In the genomic region with DNA sequence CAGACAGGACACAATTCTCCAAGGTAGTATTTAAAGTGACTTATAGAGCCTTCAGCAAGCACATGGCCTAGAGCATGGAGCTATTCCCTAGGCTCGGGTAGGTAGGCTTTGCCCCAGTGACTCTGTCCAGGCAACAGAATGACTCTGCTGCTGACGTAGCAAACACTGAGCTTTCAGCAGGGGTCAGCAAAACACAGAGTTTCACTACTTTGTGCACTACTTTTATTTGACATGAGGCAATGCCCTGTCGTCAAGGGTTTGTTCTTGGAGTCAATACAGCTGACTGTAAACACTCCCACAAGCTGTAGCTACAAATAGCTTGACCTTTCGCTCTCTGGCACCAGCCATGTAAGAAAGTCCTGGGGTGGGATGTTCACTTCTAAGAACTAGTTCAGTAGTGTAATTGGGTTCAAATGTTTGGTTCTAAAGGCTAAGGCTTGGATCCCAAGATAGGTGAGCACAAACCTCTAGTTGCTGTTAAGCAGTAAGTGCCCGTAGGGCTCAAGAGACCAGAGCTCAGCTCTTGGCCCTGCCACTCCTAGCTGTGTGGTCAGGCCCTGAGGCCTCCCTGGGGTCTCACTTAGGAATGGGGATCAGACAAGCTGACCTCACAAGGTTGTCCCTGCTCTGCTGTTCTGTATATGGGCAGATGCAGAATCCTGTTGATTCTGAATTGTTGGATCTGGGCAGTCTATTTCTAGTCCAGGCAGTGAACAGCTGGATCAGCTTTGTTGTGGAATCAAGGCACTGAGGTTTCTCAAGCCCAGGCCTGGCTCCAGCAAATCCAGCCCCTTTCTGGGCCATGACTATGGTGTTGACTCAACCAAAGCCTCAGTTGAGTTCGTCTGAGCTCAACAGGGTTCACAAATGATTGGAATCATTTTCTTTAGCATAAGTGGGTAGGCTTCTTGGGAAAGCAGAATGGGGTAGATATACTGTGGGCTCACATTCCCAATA, we compare ENCODE assay signal across 8 cellular contexts. TPM values are rescaled to one million over a fixed set of nuclear protein-coding genes. Genes with fewer than 3 reads are reported as not detected.
DNase-seq lines count a peak whose midpoint lies in the region; ATAC-seq and TF ChIP-seq lines count a peak whose summit lies in the region.

No MANE protein-coding gene starts in this region.

- peak overlapping the region; percentile 70 for H3K27ac ChIP-seq in vagina

- no peaks in the 10 kb centered on the region for H3K9me3 Mint-ChIP-seq in activated CD4-positive, alpha-beta T cell treated with anti-CD3 and anti-CD28 coated beads, Interleukin-2, amount 10 ng/mL, durations not matched to agents 7 days and 5 days
- no peaks in the 10 kb centered on the region for H3K9me3 Mint-ChIP-seq in activated CD4-positive, alpha-beta T cell treated with anti-CD3 and anti-CD28 coated beads, Interleukin-2, amount 10 ng/mL, durations not matched to agents 24 days and 14 days
- H3K9me3 Mint-ChIP-seq in stimulated activated naive CD8-positive, alpha-beta T cell treated with anti-CD3 and anti-CD28 coated beads, Interleukin-15, amount 100 ng/mL, for 72 hours: no peaks in the 10 kb centered on the region

- CTCF ChIA-PET in activated CD4-positive, alpha-beta T cell treated with anti-CD3 and anti-CD28 coated beads, Interleukin-2, amount 10 ng/mL, durations not matched to agents 7 days and 5 days (lab: Charles Lee): interaction anchor here (0.8 to 2.6 kb wide), 4 partner anchors 11 to 33 kb away, joined by 3 to 10 read pairs (median 4); a partner anchor contains a TSS

- POLR2A ChIA-PET in activated CD4-positive, alpha-beta T cell treated with anti-CD3 and anti-CD28 coated beads, Interleukin-2, amount 10 ng/mL, durations not matched to agents 7 days and 5 days (lab: Charles Lee): no interaction called here

- peak overlapping the region; percentile 46 for H3K27ac Mint-ChIP-seq in activated CD4-positive, alpha-beta T cell treated with anti-CD3 and anti-CD28 coated beads, Interleukin-2, amount 10 ng/mL, durations not matched to agents 7 days and 5 days
- no peak overlapping the region for H3K27ac Mint-ChIP-seq in activated CD4-positive, alpha-beta T cell treated with anti-CD3 and anti-CD28 coated beads, Interleukin-2, amount 10 ng/mL, durations not matched to agents 24 days and 14 days
- peak overlapping the region in 1 of 2 donors; percentile 48 for H3K27ac Mint-ChIP-seq in stimulated activated naive CD8-positive, alpha-beta T cell treated with anti-CD3 and anti-CD28 coated beads, Interleukin-15, amount 100 ng/mL, for 72 hours

- H3K36me3 Mint-ChIP-seq in activated CD4-positive, alpha-beta T cell treated with anti-CD3 and anti-CD28 coated beads, Interleukin-2, amount 10 ng/mL, durations not matched to agents 7 days and 5 days (ENCODE audit: low read depth): peaks cover 11% of the 10 kb centered on the region
- peaks cover 14% of the 10 kb centered on the region for H3K36me3 Mint-ChIP-seq in activated CD4-positive, alpha-beta T cell treated with anti-CD3 and anti-CD28 coated beads, Interleukin-2, amount 10 ng/mL, durations not matched to agents 24 days and 14 days (ENCODE audit: low read depth)

- peaks cover 36% of the 10 kb centered on the region for H3K4me1 ChIP-seq in vagina

- TF ChIP-seq CTCF in fibroblast of the aortic adventitia (IDR thresholded peaks at IDR 0.05; ENCODE audit: insufficient read depth, low read length): no peak
- TF ChIP-seq CTCF in vagina (IDR thresholded peaks at IDR 0.05): peak in 1 of 3 experiments; percentile 15

- H3K4me3 ChIP-seq in fibroblast of the aortic adventitia (ENCODE audit: low read depth, low read length) (no peak overlapping the region), vagina (no peak overlapping the region)

- H3K4me1 Mint-ChIP-seq in activated CD4-positive, alpha-beta T cell treated with anti-CD3 and anti-CD28 coated beads, Interleukin-2, amount 10 ng/mL, durations not matched to agents 7 days and 5 days: peaks cover 25% of the 10 kb centered on the region
- peaks cover 12% of the 10 kb centered on the region for H3K4me1 Mint-ChIP-seq in activated CD4-positive, alpha-beta T cell treated with anti-CD3 and anti-CD28 coated beads, Interleukin-2, amount 10 ng/mL, durations not matched to agents 24 days and 14 days
- H3K4me1 Mint-ChIP-seq in stimulated activated naive CD8-positive, alpha-beta T cell treated with anti-CD3 and anti-CD28 coated beads, Interleukin-15, amount 100 ng/mL, for 72 hours: peaks cover 14% of the 10 kb centered on the region

- H3K4me3 Mint-ChIP-seq in activated CD4-positive, alpha-beta T cell treated with anti-CD3 and anti-CD28 coated beads, Interleukin-2, amount 10 ng/mL, durations not matched to agents 7 days and 5 days: no peak overlapping the region
- no peak overlapping the region for H3K4me3 Mint-ChIP-seq in activated CD4-positive, alpha-beta T cell treated with anti-CD3 and anti-CD28 coated beads, Interleukin-2, amount 10 ng/mL, durations not matched to agents 24 days and 14 days
- H3K4me3 Mint-ChIP-seq in stimulated activated naive CD8-positive, alpha-beta T cell treated with anti-CD3 and anti-CD28 coated beads, Interleukin-15, amount 100 ng/mL, for 72 hours: no peak overlapping the region

- no peak for ATAC-seq in stimulated activated naive CD8-positive, alpha-beta T cell treated with anti-CD3 and anti-CD28 coated beads, Interleukin-15, amount 100 ng/mL, for 72 hours

- no peaks in the 10 kb centered on the region for H3K27me3 ChIP-seq in vagina

- DNase-seq in activated CD4-positive, alpha-beta T cell treated with anti-CD3 and anti-CD28 coated beads, Interleukin-2, amount 10 ng/mL, durations not matched to agents 7 days and 5 days: no peak
- no peak for DNase-seq in activated CD4-positive, alpha-beta T cell treated with anti-CD3 and anti-CD28 coated beads, Interleukin-2, amount 10 ng/mL, durations not matched to agents 24 days and 14 days
- DNase-seq in fibroblast of the aortic adventitia (ENCODE audit: low read depth) (peak; percentile 67), myocyte (ENCODE audit: low read depth) (peak; percentile 79), vagina (ENCODE audit: extremely low spot score in 2 of 2) (peak in 1 of 2 donors; percentile 95), NCI-H2107 treated with DMSO at 0.1 percent for 48 hours (lab: John Stamatoyannopoulos, UW; ENCODE audit: unreplicated experiment) (no peak), cerebellar nuclear complex (lab: John Stamatoyannopoulos, UW) (no peak)
- no peak for DNase-seq in stimulated activated naive CD8-positive, alpha-beta T cell treated with anti-CD3 and anti-CD28 coated beads, Interleukin-15, amount 100 ng/mL, for 72 hours

- intact Hi-C loops in activated CD4-positive, alpha-beta T cell treated with anti-CD3 and anti-CD28 coated beads, Interleukin-2, amount 10 ng/mL, durations not matched to agents 24 days and 14 days (cut with micrococcal nuclease): no loop called here
- intact Hi-C loops in vagina (cut with DNase I): no loop called here

- no peaks in the 10 kb centered on the region for H3K9me3 ChIP-seq in vagina

- H3K36me3 ChIP-seq in vagina: peaks cover 0 to 25% of the 10 kb centered on the region in 2 donors

- no peak for TF ChIP-seq POLR2A in vagina (IDR thresholded peaks at IDR 0.05)

- no peaks in the 10 kb centered on the region for H3K27me3 Mint-ChIP-seq in activated CD4-positive, alpha-beta T cell treated with anti-CD3 and anti-CD28 coated beads, Interleukin-2, amount 10 ng/mL, durations not matched to agents 7 days and 5 days
- no peaks in the 10 kb centered on the region for H3K27me3 Mint-ChIP-seq in activated CD4-positive, alpha-beta T cell treated with anti-CD3 and anti-CD28 coated beads, Interleukin-2, amount 10 ng/mL, durations not matched to agents 24 days and 14 days
- H3K27me3 Mint-ChIP-seq in stimulated activated naive CD8-positive, alpha-beta T cell treated with anti-CD3 and anti-CD28 coated beads, Interleukin-15, amount 100 ng/mL, for 72 hours: no peaks in the 10 kb centered on the region

RNA-seq across cellular contexts. Expression of a gene that starts 10.7 kb away (rescaled TPM):
- not detected for total RNA-seq in activated CD4-positive, alpha-beta T cell treated with anti-CD3 and anti-CD28 coated beads, Interleukin-2, amount 10 ng/mL, durations not matched to agents 7 days and 5 days
- total RNA-seq in activated CD4-positive, alpha-beta T cell treated with anti-CD3 and anti-CD28 coated beads, Interleukin-2, amount 10 ng/mL, durations not matched to agents 24 days and 14 days: not detected in 2 replicates
- total RNA-seq in fibroblast of the aortic adventitia (ENCODE audit: low replicate concordance): not detected in 2 replicates
- total RNA-seq in myocyte: not detected in 2 replicates
- 0.13 TPM for polyA plus RNA-seq in myocyte (2012)
- not detected for total RNA-seq in vagina

RNA-seq across cellular contexts. Expression of a gene that starts 26.8 kb away (rescaled TPM):
- 10 to 100 TPM; 56.1 to 68.7 TPM for total RNA-seq in activated CD4-positive, alpha-beta T cell treated with anti-CD3 and anti-CD28 coated beads, Interleukin-2, amount 10 ng/mL, durations not matched to agents 7 days and 5 days
- total RNA-seq in activated CD4-positive, alpha-beta T cell treated with anti-CD3 and anti-CD28 coated beads, Interleukin-2, amount 10 ng/mL, durations not matched to agents 24 days and 14 days: 37.6 and 38.3 TPM in 2 replicates
- 54.2 and 60.2 TPM in 2 replicates for total RNA-seq in fibroblast of the aortic adventitia (ENCODE audit: low replicate concordance)
- total RNA-seq in myocyte: 70.7 and 75.3 TPM in 2 replicates
- 40.0 TPM for polyA plus RNA-seq in myocyte (2012)
- total RNA-seq in vagina: 47.4 TPM

RNA-seq across cellular contexts. Expression of a gene that starts 47.8 kb away (rescaled TPM):
- 1 to 10 TPM; 1.2 to 1.5 TPM for total RNA-seq in activated CD4-positive, alpha-beta T cell treated with anti-CD3 and anti-CD28 coated beads, Interleukin-2, amount 10 ng/mL, durations not matched to agents 7 days and 5 days
- 1.9 and 2.1 TPM in 2 replicates for total RNA-seq in activated CD4-positive, alpha-beta T cell treated with anti-CD3 and anti-CD28 coated beads, Interleukin-2, amount 10 ng/mL, durations not matched to agents 24 days and 14 days
- 0.16 and 0.18 TPM in 2 replicates for total RNA-seq in fibroblast of the aortic adventitia (ENCODE audit: low replicate concordance)
- 0.21 and 0.31 TPM in 2 replicates for total RNA-seq in myocyte
- 0.18 TPM for polyA plus RNA-seq in myocyte (2012)
- total RNA-seq in vagina: 6.9 TPM

RNA-seq across cellular contexts. Expression of a gene that starts 48.3 kb away (rescaled TPM):
- 10 to 100 TPM; 13.2 to 14.9 TPM for total RNA-seq in activated CD4-positive, alpha-beta T cell treated with anti-CD3 and anti-CD28 coated beads, Interleukin-2, amount 10 ng/mL, durations not matched to agents 7 days and 5 days
- total RNA-seq in activated CD4-positive, alpha-beta T cell treated with anti-CD3 and anti-CD28 coated beads, Interleukin-2, amount 10 ng/mL, durations not matched to agents 24 days and 14 days: 17.2 and 18.7 TPM in 2 replicates
- total RNA-seq in fibroblast of the aortic adventitia (ENCODE audit: low replicate concordance): 3.7 and 8.6 TPM in 2 replicates
- total RNA-seq in myocyte: 17.3 and 23.9 TPM in 2 replicates
- 11.6 TPM for polyA plus RNA-seq in myocyte (2012)
- 10.8 TPM for total RNA-seq in vagina

Comparison
In these comparisons a context has a peak if more than half of its experiments do, and no peak if none do; other contexts are left out.
1. DNase-seq: peak in fibroblast of the aortic adventitia (single experiment) and myocyte (single experiment); none in activated CD4-positive, alpha-beta T cell treated with anti-CD3 and anti-CD28 coated beads, Interleukin-2, amount 10 ng/mL, durations not matched to agents 7 days and 5 days (single experiment), activated CD4-positive, alpha-beta T cell treated with anti-CD3 and anti-CD28 coated beads, Interleukin-2, amount 10 ng/mL, durations not matched to agents 24 days and 14 days (single experiment), NCI-H2107 treated with DMSO at 0.1 percent for 48 hours (single experiment), stimulated activated naive CD8-positive, alpha-beta T cell treated with anti-CD3 and anti-CD28 coated beads, Interleukin-15, amount 100 ng/mL, for 72 hours (0 of 2) and cerebellar nuclear complex (0 of 2).